ENCODE assay signal across 8 cellular contexts in genomic region chrX:107775000-107775733, GRCh38. TPM values are rescaled to one million over a fixed set of nuclear protein-coding genes. Genes with fewer than 3 reads are reported as not detected.
DNase-seq lines count a peak whose midpoint lies in the region; TF ChIP-seq lines count a peak whose summit lies in the region.

No MANE protein-coding gene starts in this region.

- no peak for TF ChIP-seq CTCF in breast epithelium (IDR thresholded peaks at IDR 0.05)
- no peak for TF ChIP-seq CTCF in vagina (IDR thresholded peaks at IDR 0.05)

- no peak overlapping the region for H2BK5ac ChIP-seq in mesendoderm (ENCODE audit: low read length)

- peaks cover 17% of the 10 kb centered on the region for H3K27me3 Mint-ChIP-seq in activated CD4-positive, alpha-beta T cell treated with anti-CD3 and anti-CD28 coated beads, Interleukin-2, amount 10 ng/mL, durations not matched to agents 24 days and 14 days

- no peak overlapping the region for H4K8ac ChIP-seq in mesendoderm (ENCODE audit: low read depth, low read length)

- no peak overlapping the region for H4K5ac ChIP-seq in mesendoderm (ENCODE audit: low read length)

- peaks cover 27% of the 10 kb centered on the region for H3K4me1 ChIP-seq in HUES6 (ENCODE audit: control insufficient read depth, insufficient read depth, low read length)
- no peaks in the 10 kb centered on the region for H3K4me1 ChIP-seq in breast epithelium
- no peaks in the 10 kb centered on the region for H3K4me1 ChIP-seq in mesendoderm (ENCODE audit: control insufficient read depth, low read depth, low read length)
- peaks cover 10% of the 10 kb centered on the region for H3K4me1 ChIP-seq in vagina

- no peak overlapping the region for H2BK120ac ChIP-seq in mesendoderm (ENCODE audit: low read depth, low read length)

- no peaks in the 10 kb centered on the region for H3K36me3 ChIP-seq in HUES6 (ENCODE audit: control insufficient read depth, insufficient read depth, low read length)
- H3K36me3 ChIP-seq in breast epithelium, result no peaks in the 10 kb centered on the region
- H3K36me3 ChIP-seq in mesendoderm (ENCODE audit: control insufficient read depth, insufficient read depth, low read length), result no peaks in the 10 kb centered on the region
- no peaks in the 10 kb centered on the region for H3K36me3 ChIP-seq in vagina

- peak overlapping the region; percentile 89 for H3K4me3 Mint-ChIP-seq in activated CD4-positive, alpha-beta T cell treated with anti-CD3 and anti-CD28 coated beads, Interleukin-2, amount 10 ng/mL, durations not matched to agents 24 days and 14 days

- H3K4me2 ChIP-seq in mesendoderm (ENCODE audit: low read length), result peak overlapping the region; percentile 36

- H3K9me3 Mint-ChIP-seq in activated CD4-positive, alpha-beta T cell treated with anti-CD3 and anti-CD28 coated beads, Interleukin-2, amount 10 ng/mL, durations not matched to agents 24 days and 14 days, result no peaks in the 10 kb centered on the region

- H3K18ac ChIP-seq in mesendoderm (ENCODE audit: low read length), result no peak overlapping the region

- H3K27me3 ChIP-seq in HUES6 (ENCODE audit: control insufficient read depth, insufficient read depth, low read length) (peaks cover 49% of the 10 kb centered on the region), breast epithelium (peaks cover 3 to 53% of the 10 kb centered on the region in 2 donors), mesendoderm (ENCODE audit: insufficient read depth, low read length, poor library complexity) (peaks cover 8% of the 10 kb centered on the region), vagina (no peaks in the 10 kb centered on the region)

- H3K9ac ChIP-seq in HUES6 (ENCODE audit: low read length) (peak overlapping the region; percentile 40), mesendoderm (ENCODE audit: low read length) (no peak overlapping the region)

- H3K4me1 Mint-ChIP-seq in activated CD4-positive, alpha-beta T cell treated with anti-CD3 and anti-CD28 coated beads, Interleukin-2, amount 10 ng/mL, durations not matched to agents 24 days and 14 days, result peaks cover 12% of the 10 kb centered on the region

- no peak for DNase-seq in activated CD4-positive, alpha-beta T cell treated with anti-CD3 and anti-CD28 coated beads, Interleukin-2, amount 10 ng/mL, durations not matched to agents 24 days and 14 days
- DNase-seq in activated CD4-positive, alpha-beta T cell treated with anti-CD3 and anti-CD28 coated beads, Interleukin-2, amount 50 U/mL, for 1 hour, result no peak
- DNase-seq in breast epithelium (ENCODE audit: low spot score in 2 of 2) (no peak), mesendoderm (no peak), vagina (ENCODE audit: extremely low spot score in 2 of 2) (peak in 1 of 2 donors; percentile 85)
- DNase-seq in stimulated activated CD4-positive, alpha-beta T cell treated with anti-CD3 and anti-CD28 coated beads, Interleukin-4, amount 100 ng/mL, for 1 hour, result no peak
- no peak for DNase-seq in stimulated activated CD4-positive, alpha-beta T cell treated with anti-CD3 and anti-CD28 coated beads, Interleukin-4, amount 100 ng/mL, for 4 hours

- no peak overlapping the region for H3K56ac ChIP-seq in mesendoderm (ENCODE audit: low read length)

- no peak overlapping the region for H3K4ac ChIP-seq in mesendoderm (ENCODE audit: low read depth, low read length)

- no peak overlapping the region for H2BK15ac ChIP-seq in mesendoderm (replicated peaks; ENCODE audit: low read depth)

- H3K4me3 ChIP-seq in HUES6 (ENCODE audit: low read depth, low read length), result peak overlapping the region; percentile 65
- peak overlapping the region; percentile 55 to 72 (median 59) for H3K4me3 ChIP-seq in breast epithelium
- H3K4me3 ChIP-seq in mesendoderm (ENCODE audit: low read length), result no peak overlapping the region
- H3K4me3 ChIP-seq in vagina, result peak overlapping the region; percentile 42 to 55

- WGBS in mesendoderm (ENCODE audit: extremely low coverage, insufficient coverage, low lambda C conversion rate), result no CpG with 5 or more reads among the region's 40 CpGs

- no peak overlapping the region for H3K23ac ChIP-seq in mesendoderm (ENCODE audit: low read length)

- H3K27ac ChIP-seq in HUES6 (ENCODE audit: low read depth, low read length), result no peak overlapping the region
- peak overlapping the region; percentile 76 to 81 for H3K27ac ChIP-seq in breast epithelium
- no peak overlapping the region for H3K27ac ChIP-seq in mesendoderm (ENCODE audit: low read depth, low read length)
- H3K27ac ChIP-seq in vagina, result peak overlapping the region; percentile 84

- no peak overlapping the region for H2AK5ac ChIP-seq in mesendoderm (ENCODE audit: low read length)

- H3K36me3 Mint-ChIP-seq in activated CD4-positive, alpha-beta T cell treated with anti-CD3 and anti-CD28 coated beads, Interleukin-2, amount 10 ng/mL, durations not matched to agents 24 days and 14 days (ENCODE audit: low read depth), result no peaks in the 10 kb centered on the region

- no peak overlapping the region for H3K27ac Mint-ChIP-seq in activated CD4-positive, alpha-beta T cell treated with anti-CD3 and anti-CD28 coated beads, Interleukin-2, amount 10 ng/mL, durations not matched to agents 24 days and 14 days

- no peaks in the 10 kb centered on the region for H3K79me1 ChIP-seq in mesendoderm (ENCODE audit: low read length)

- intact Hi-C loops in activated CD4-positive, alpha-beta T cell treated with anti-CD3 and anti-CD28 coated beads, Interleukin-2, amount 10 ng/mL, durations not matched to agents 24 days and 14 days (cut with micrococcal nuclease), result loop anchor here (5.0 to 10.0 kb wide), 3 partner anchors 33 to 880 kb away; no protein-coding TSS in a partner anchor
- intact Hi-C loops in breast epithelium (cut with DNase I; ENCODE audit: low total_unique reads) (no loop called here), vagina (cut with DNase I) (loop anchor here (5.0 kb wide), 1 partner anchor 103 kb away; no protein-coding TSS in a partner anchor)

- TF ChIP-seq POLR2A in breast epithelium (IDR thresholded peaks at IDR 0.05) (no peak), vagina (IDR thresholded peaks at IDR 0.05) (no peak)

- no peaks in the 10 kb centered on the region for H3K79me2 ChIP-seq in mesendoderm (ENCODE audit: control insufficient read depth, insufficient read depth, low read length)

- H3K9me3 ChIP-seq in HUES6 (ENCODE audit: control insufficient read depth, insufficient read depth, low read depth, low read length) (no peaks in the 10 kb centered on the region), breast epithelium (no peaks in the 10 kb centered on the region), vagina (no peaks in the 10 kb centered on the region)

RNA-seq across cellular contexts. Expression of gene TSC22D3, which starts 0.4 kb away (rescaled TPM):
- 17.4 and 18.2 TPM in 2 replicates for total RNA-seq in activated CD4-positive, alpha-beta T cell treated with anti-CD3 and anti-CD28 coated beads, Interleukin-2, amount 10 ng/mL, durations not matched to agents 24 days and 14 days
- 1,000 to 10,000 TPM in 1 of 3 donors, 100 to 1,000 TPM in 2; 606 to 1,046 (median 681) TPM for total RNA-seq in breast epithelium
- polyA plus RNA-seq in mesendoderm (2013, experiment 1 of 2), result 17.0 TPM
- polyA plus RNA-seq in mesendoderm (2013, experiment 2 of 2), result 17.4 TPM
- 780 TPM for total RNA-seq in vagina

RNA-seq across cellular contexts. Expression of gene NCBP2L, which starts 2.4 kb away (rescaled TPM):
- not detected in 2 replicates for total RNA-seq in activated CD4-positive, alpha-beta T cell treated with anti-CD3 and anti-CD28 coated beads, Interleukin-2, amount 10 ng/mL, durations not matched to agents 24 days and 14 days
- total RNA-seq in breast epithelium (not detected), vagina (not detected)
- not detected for polyA plus RNA-seq in mesendoderm (2013, experiment 1 of 2)
- polyA plus RNA-seq in mesendoderm (2013, experiment 2 of 2), result not detected

RNA-seq across cellular contexts. Expression of gene MID2, which starts 50.5 kb away (rescaled TPM):
- total RNA-seq in activated CD4-positive, alpha-beta T cell treated with anti-CD3 and anti-CD28 coated beads, Interleukin-2, amount 10 ng/mL, durations not matched to agents 24 days and 14 days, result 4.5 and 5.2 TPM in 2 replicates
- total RNA-seq in breast epithelium (10 to 100 TPM; 28.2 to 32.3 (median 28.5) TPM), vagina (25.5 TPM)
- polyA plus RNA-seq in mesendoderm (2013, experiment 1 of 2), result 2.1 TPM
- polyA plus RNA-seq in mesendoderm (2013, experiment 2 of 2), result 2.3 TPM

Comparison
In these comparisons a context has a peak if more than half of its experiments do, and no peak if none do; other contexts are left out.
1. H3K27ac ChIP-seq: peak in breast epithelium (2 of 2) and vagina (single experiment); none in HUES6 (single experiment) and mesendoderm (single experiment).
2. RNA of gene TSC22D3, which starts 0.4 kb away (total RNA-seq): 780 TPM in vagina (single experiment) and 606 to 1,046 TPM in breast epithelium; 17.4 to 18.2 TPM in activated CD4-positive, alpha-beta T cell treated with anti-CD3 and anti-CD28 coated beads, Interleukin-2, amount 10 ng/mL, durations not matched to agents 24 days and 14 days; every median in the first group is over 10 times any median in the second.